In the genomic region with DNA sequence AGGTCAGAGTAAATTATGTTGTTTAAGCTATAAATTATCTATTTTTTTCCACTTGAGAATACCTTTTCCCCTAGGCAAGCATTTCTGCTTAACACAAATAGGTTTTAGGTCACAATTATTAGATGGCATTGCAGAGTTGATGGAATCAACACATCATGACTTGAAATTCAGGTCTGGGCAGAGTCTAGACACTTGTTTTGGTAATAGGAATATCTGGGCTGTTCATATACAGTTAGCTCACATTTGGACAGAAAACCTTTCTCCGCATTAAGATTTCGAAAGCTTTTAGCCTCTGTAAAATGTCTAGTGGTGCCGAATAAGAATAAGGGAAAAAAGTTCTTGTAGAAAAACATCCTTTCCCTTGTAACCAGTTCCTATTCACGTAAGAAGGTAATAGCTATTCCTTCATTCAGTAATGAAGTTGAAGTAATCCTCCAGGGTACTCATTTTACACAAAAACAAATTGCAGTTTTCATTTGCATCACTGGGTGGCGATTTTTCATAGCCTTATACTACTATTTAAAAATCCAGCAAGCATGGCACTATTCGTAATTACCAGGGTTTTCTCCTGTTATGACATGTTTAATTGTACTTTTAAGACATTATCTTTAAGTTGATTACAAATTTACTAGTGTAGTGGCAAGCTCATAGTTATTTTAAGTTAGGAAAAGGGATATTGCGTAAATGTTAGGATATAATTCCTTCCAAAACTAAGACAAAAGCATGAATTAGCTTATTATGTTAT, we compare ENCODE assay signal across 8 cellular contexts. TPM values are rescaled to one million over a fixed set of nuclear protein-coding genes. Genes with fewer than 3 reads are reported as not detected.
DNase-seq lines count a peak whose midpoint lies in the region; ATAC-seq and TF ChIP-seq lines count a peak whose summit lies in the region.

No MANE protein-coding gene starts in this region.

- peaks cover 11% of the 10 kb centered on the region; the same call in 1 of the 3 replicates for H3K4me1 Mint-ChIP-seq in GM23338
- H3K4me1 Mint-ChIP-seq in stimulated activated naive CD8-positive, alpha-beta T cell treated with anti-CD3 and anti-CD28 coated beads, Interleukin-15, amount 100 ng/mL, for 72 hours: peaks cover 35% of the 10 kb centered on the region

- peak; percentile 5 for DNase-seq in activated CD8-positive, alpha-beta memory T cell treated with anti-CD3 and anti-CD28 coated beads, Interleukin-2, amount 50 U/mL, for 1 hour (ENCODE audit: extremely low read depth)
- no peak for DNase-seq in activated CD8-positive, alpha-beta memory T cell treated with anti-CD3 and anti-CD28 coated beads for 24 hours
- peak; percentile 71 for DNase-seq in GM23338 (ENCODE audit: low spot score)
- DNase-seq in MV-4-11 (lab: John Stamatoyannopoulos, UW): peak; percentile 31
- DNase-seq in SJCRH30: peak; percentile 34 to 79
- peak; percentile 94 for DNase-seq in cerebellar cortex (ENCODE audit: low spot score)
- DNase-seq in left lobe of liver (ENCODE audit: low spot score): no peak
- DNase-seq in stimulated activated naive CD8-positive, alpha-beta T cell treated with anti-CD3 and anti-CD28 coated beads, Interleukin-15, amount 100 ng/mL, for 72 hours: peak; percentile 23 to 36

- H3K27ac Mint-ChIP-seq in GM23338: no peak overlapping the region
- H3K27ac Mint-ChIP-seq in stimulated activated naive CD8-positive, alpha-beta T cell treated with anti-CD3 and anti-CD28 coated beads, Interleukin-15, amount 100 ng/mL, for 72 hours: no peak overlapping the region

- ATAC-seq in GM23338 (peak; percentile 46; the same call in 1 of the 3 replicates), left lobe of liver (peak; percentile 95)
- ATAC-seq in stimulated activated naive CD8-positive, alpha-beta T cell treated with anti-CD3 and anti-CD28 coated beads, Interleukin-15, amount 100 ng/mL, for 72 hours: peak; percentile 77

- H3K4me1 ChIP-seq in GM23338 (ENCODE audit: insufficient read depth): no peaks in the 10 kb centered on the region
- no peaks in the 10 kb centered on the region for H3K4me1 ChIP-seq in SJCRH30

- H3K27me3 Mint-ChIP-seq in GM23338 (ENCODE audit: insufficient read depth, low read depth, poor library complexity): no peaks in the 10 kb centered on the region
- H3K27me3 Mint-ChIP-seq in stimulated activated naive CD8-positive, alpha-beta T cell treated with anti-CD3 and anti-CD28 coated beads, Interleukin-15, amount 100 ng/mL, for 72 hours: no peaks in the 10 kb centered on the region

- H3F3A ChIP-seq in GM23338 (replicated peaks; ENCODE audit: low read depth): no peaks in the 10 kb centered on the region

- no peak overlapping the region for H3K4me3 Mint-ChIP-seq in GM23338
- H3K4me3 Mint-ChIP-seq in stimulated activated naive CD8-positive, alpha-beta T cell treated with anti-CD3 and anti-CD28 coated beads, Interleukin-15, amount 100 ng/mL, for 72 hours: no peak overlapping the region

- H3K9me3 Mint-ChIP-seq in GM23338: peaks cover 4% of the 10 kb centered on the region; the same call in 1 of the 3 replicates
- no peaks in the 10 kb centered on the region for H3K9me3 Mint-ChIP-seq in stimulated activated naive CD8-positive, alpha-beta T cell treated with anti-CD3 and anti-CD28 coated beads, Interleukin-15, amount 100 ng/mL, for 72 hours

- H3K36me3 ChIP-seq in GM23338 (ENCODE audit: insufficient read depth) (no peaks in the 10 kb centered on the region), SJCRH30 (peaks cover 2% of the 10 kb centered on the region; the same call in 1 of the 2 replicates)

- peak; percentile 56 to 66 for TF ChIP-seq CTCF in GM23338 (conservative IDR thresholded peaks at IDR 0.05; ENCODE audit: low read depth in 2 of 2)

- no peaks in the 10 kb centered on the region for H3K27me3 ChIP-seq in GM23338 (ENCODE audit: insufficient read depth)
- H3K27me3 ChIP-seq in SJCRH30: no peaks in the 10 kb centered on the region

- no peaks in the 10 kb centered on the region for H3K79me2 ChIP-seq in GM23338 (replicated peaks; ENCODE audit: insufficient read depth)

- no peak overlapping the region for H3K4me2 ChIP-seq in GM23338

- peaks cover 9% of the 10 kb centered on the region; the same call in 2 of the 3 replicates for H3K36me3 Mint-ChIP-seq in GM23338 (ENCODE audit: low read depth)

- no peaks in the 10 kb centered on the region for H3K9me2 ChIP-seq in GM23338 (ENCODE audit: insufficient read depth)

- H3K4me3 ChIP-seq in GM23338 (no peak overlapping the region), SJCRH30 (no peak overlapping the region)

- H3K27ac ChIP-seq in GM23338 (ENCODE audit: low read depth) (no peak overlapping the region; the same call in 1 of the 2 replicates), SJCRH30 (no peak overlapping the region)

- H3K9me3 ChIP-seq in SJCRH30 (replicated peaks): no peaks in the 10 kb centered on the region

- H4K20me1 ChIP-seq in GM23338 (replicated peaks; ENCODE audit: insufficient read depth): no peaks in the 10 kb centered on the region

- H2AFZ ChIP-seq in GM23338: no peak overlapping the region

TF ChIP-seq in GM23338, 12 proteins besides CTCF, POLR2A, EP300 and RAD21:
- no peak for TF ChIP-seq EZH2phosphoT487 (IDR thresholded peaks at IDR 0.05; ENCODE audit: unreplicated experiment)
- TF ChIP-seq JUNB (IDR thresholded peaks at IDR 0.05; ENCODE audit: unreplicated experiment): no peak
- no peak for TF ChIP-seq EZH2 (IDR thresholded peaks at IDR 0.05; ENCODE audit: low read depth, unreplicated experiment)
- no peak for TF ChIP-seq POLR2AphosphoS5 (IDR thresholded peaks at IDR 0.05; ENCODE audit: low read depth)
- TF ChIP-seq, protein P1, sequence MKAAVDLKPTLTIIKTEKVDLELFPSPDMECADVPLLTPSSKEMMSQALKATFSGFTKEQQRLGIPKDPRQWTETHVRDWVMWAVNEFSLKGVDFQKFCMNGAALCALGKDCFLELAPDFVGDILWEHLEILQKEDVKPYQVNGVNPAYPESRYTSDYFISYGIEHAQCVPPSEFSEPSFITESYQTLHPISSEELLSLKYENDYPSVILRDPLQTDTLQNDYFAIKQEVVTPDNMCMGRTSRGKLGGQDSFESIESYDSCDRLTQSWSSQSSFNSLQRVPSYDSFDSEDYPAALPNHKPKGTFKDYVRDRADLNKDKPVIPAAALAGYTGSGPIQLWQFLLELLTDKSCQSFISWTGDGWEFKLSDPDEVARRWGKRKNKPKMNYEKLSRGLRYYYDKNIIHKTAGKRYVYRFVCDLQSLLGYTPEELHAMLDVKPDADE (IDR thresholded peaks at IDR 0.05): no peak
- no peak for TF ChIP-seq NANOG (IDR thresholded peaks at IDR 0.05; ENCODE audit: borderline replicate concordance)
- TF ChIP-seq CREB1 (CRISPR knock-in tag; IDR thresholded peaks at IDR 0.05; ENCODE audit: low read depth): no peak
- TF ChIP-seq, protein P2, sequence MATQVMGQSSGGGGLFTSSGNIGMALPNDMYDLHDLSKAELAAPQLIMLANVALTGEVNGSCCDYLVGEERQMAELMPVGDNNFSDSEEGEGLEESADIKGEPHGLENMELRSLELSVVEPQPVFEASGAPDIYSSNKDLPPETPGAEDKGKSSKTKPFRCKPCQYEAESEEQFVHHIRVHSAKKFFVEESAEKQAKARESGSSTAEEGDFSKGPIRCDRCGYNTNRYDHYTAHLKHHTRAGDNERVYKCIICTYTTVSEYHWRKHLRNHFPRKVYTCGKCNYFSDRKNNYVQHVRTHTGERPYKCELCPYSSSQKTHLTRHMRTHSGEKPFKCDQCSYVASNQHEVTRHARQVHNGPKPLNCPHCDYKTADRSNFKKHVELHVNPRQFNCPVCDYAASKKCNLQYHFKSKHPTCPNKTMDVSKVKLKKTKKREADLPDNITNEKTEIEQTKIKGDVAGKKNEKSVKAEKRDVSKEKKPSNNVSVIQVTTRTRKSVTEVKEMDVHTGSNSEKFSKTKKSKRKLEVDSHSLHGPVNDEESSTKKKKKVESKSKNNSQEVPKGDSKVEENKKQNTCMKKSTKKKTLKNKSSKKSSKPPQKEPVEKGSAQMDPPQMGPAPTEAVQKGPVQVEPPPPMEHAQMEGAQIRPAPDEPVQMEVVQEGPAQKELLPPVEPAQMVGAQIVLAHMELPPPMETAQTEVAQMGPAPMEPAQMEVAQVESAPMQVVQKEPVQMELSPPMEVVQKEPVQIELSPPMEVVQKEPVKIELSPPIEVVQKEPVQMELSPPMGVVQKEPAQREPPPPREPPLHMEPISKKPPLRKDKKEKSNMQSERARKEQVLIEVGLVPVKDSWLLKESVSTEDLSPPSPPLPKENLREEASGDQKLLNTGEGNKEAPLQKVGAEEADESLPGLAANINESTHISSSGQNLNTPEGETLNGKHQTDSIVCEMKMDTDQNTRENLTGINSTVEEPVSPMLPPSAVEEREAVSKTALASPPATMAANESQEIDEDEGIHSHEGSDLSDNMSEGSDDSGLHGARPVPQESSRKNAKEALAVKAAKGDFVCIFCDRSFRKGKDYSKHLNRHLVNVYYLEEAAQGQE (IDR thresholded peaks at IDR 0.05; ENCODE audit: unreplicated experiment): no peak

RNA-seq across cellular contexts. Expression of a gene that starts 37.0 kb away (rescaled TPM):
- total RNA-seq in GM23338 (2014; rRNA removed; shearing (Covaris generic)): 57.4 and 74.9 TPM in 2 replicates
- polyA plus RNA-seq in GM23338 (2016; fragmentation: Nextera tagmentation; extraction: Ambion mirVana): 284 and 287 TPM in 2 replicates
- 88.8 and 91.5 TPM in 2 replicates for total RNA-seq in SJCRH30 (2014; rRNA removed; shearing (Covaris generic))
- 18.2 TPM for total RNA-seq in left lobe of liver

RNA-seq across cellular contexts. Expression of a gene that starts 40.8 kb away (rescaled TPM):
- total RNA-seq in GM23338 (2014; rRNA removed; shearing (Covaris generic)): 8.3 and 8.4 TPM in 2 replicates
- 10.3 and 12.4 TPM in 2 replicates for polyA plus RNA-seq in GM23338 (2016; fragmentation: Nextera tagmentation; extraction: Ambion mirVana)
- total RNA-seq in SJCRH30 (2014; rRNA removed; shearing (Covaris generic)): 13.2 and 15.6 TPM in 2 replicates
- total RNA-seq in left lobe of liver: 7.8 TPM

Comparison
In these comparisons a context has a peak if more than half of its experiments do, and no peak if none do; other contexts are left out.
1. DNase-seq: peak in activated CD8-positive, alpha-beta memory T cell treated with anti-CD3 and anti-CD28 coated beads, Interleukin-2, amount 50 U/mL, for 1 hour (single experiment), GM23338 (single experiment), MV-4-11 (single experiment), SJCRH30 (2 of 2), cerebellar cortex (single experiment) and stimulated activated naive CD8-positive, alpha-beta T cell treated with anti-CD3 and anti-CD28 coated beads, Interleukin-15, amount 100 ng/mL, for 72 hours (2 of 2); none in activated CD8-positive, alpha-beta memory T cell treated with anti-CD3 and anti-CD28 coated beads for 24 hours (single experiment) and left lobe of liver (single experiment).
2. Peak in every context shown above with its lines, with median percentiles within 50 percentile points of each other: ATAC-seq.